In genomic region chr1:79005945-79006344, GRCh38 we compare ENCODE assay signal across 2 cellular contexts.
TF ChIP-seq lines count a peak whose summit lies in the region.

No MANE protein-coding gene starts in this region.

TF ChIP-seq in liver, 16 proteins besides CTCF, POLR2A, EP300 and RAD21 (continued from another document):
- no peak for TF ChIP-seq ZBTB33 (IDR thresholded peaks at IDR 0.05)
- TF ChIP-seq TAF1 (conservative IDR thresholded peaks at IDR 0.05), result no peak
- no peak for TF ChIP-seq ATF3 (IDR thresholded peaks at IDR 0.05)
- no peak for TF ChIP-seq GABPA (IDR thresholded peaks at IDR 0.05 in 1 of 2, conservative IDR thresholded peaks at IDR 0.05 in 1 of 2)
- no peak for TF ChIP-seq EGR1 (IDR thresholded peaks at IDR 0.05; ENCODE audit: low read depth in 2 of 2)
- no peak for TF ChIP-seq FOXA1 (IDR thresholded peaks at IDR 0.05)
- no peak for TF ChIP-seq RXRA (IDR thresholded peaks at IDR 0.05)
- no peak for TF ChIP-seq HNF4G (IDR thresholded peaks at IDR 0.05)

TF ChIP-seq in HepG2, 621 proteins besides CTCF, POLR2A, EP300 and RAD21 (continued from another document):
- TF ChIP-seq, protein P1, sequence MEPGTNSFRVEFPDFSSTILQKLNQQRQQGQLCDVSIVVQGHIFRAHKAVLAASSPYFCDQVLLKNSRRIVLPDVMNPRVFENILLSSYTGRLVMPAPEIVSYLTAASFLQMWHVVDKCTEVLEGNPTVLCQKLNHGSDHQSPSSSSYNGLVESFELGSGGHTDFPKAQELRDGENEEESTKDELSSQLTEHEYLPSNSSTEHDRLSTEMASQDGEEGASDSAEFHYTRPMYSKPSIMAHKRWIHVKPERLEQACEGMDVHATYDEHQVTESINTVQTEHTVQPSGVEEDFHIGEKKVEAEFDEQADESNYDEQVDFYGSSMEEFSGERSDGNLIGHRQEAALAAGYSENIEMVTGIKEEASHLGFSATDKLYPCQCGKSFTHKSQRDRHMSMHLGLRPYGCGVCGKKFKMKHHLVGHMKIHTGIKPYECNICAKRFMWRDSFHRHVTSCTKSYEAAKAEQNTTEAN (CRISPR knock-in tag; conservative IDR thresholded peaks at IDR 0.05), result no peak
- TF ChIP-seq ZNF558 (CRISPR knock-in tag; IDR thresholded peaks at IDR 0.05; ENCODE audit: borderline replicate concordance) (no peak), ISX (CRISPR knock-in tag; conservative IDR thresholded peaks at IDR 0.05) (no peak), ZNF256 (CRISPR knock-in tag; conservative IDR thresholded peaks at IDR 0.05) (no peak), SETDB1 (CRISPR knock-in tag; IDR thresholded peaks at IDR 0.05; ENCODE audit: borderline replicate concordance) (no peak), NFRKB (IDR thresholded peaks at IDR 0.05) (no peak), SP140L (CRISPR knock-in tag; IDR thresholded peaks at IDR 0.05; ENCODE audit: borderline replicate concordance) (no peak), ZNF713 (CRISPR knock-in tag; IDR thresholded peaks at IDR 0.05) (no peak), ZNF263 (CRISPR knock-in tag; IDR thresholded peaks at IDR 0.05) (no peak)
- TF ChIP-seq, protein P2, sequence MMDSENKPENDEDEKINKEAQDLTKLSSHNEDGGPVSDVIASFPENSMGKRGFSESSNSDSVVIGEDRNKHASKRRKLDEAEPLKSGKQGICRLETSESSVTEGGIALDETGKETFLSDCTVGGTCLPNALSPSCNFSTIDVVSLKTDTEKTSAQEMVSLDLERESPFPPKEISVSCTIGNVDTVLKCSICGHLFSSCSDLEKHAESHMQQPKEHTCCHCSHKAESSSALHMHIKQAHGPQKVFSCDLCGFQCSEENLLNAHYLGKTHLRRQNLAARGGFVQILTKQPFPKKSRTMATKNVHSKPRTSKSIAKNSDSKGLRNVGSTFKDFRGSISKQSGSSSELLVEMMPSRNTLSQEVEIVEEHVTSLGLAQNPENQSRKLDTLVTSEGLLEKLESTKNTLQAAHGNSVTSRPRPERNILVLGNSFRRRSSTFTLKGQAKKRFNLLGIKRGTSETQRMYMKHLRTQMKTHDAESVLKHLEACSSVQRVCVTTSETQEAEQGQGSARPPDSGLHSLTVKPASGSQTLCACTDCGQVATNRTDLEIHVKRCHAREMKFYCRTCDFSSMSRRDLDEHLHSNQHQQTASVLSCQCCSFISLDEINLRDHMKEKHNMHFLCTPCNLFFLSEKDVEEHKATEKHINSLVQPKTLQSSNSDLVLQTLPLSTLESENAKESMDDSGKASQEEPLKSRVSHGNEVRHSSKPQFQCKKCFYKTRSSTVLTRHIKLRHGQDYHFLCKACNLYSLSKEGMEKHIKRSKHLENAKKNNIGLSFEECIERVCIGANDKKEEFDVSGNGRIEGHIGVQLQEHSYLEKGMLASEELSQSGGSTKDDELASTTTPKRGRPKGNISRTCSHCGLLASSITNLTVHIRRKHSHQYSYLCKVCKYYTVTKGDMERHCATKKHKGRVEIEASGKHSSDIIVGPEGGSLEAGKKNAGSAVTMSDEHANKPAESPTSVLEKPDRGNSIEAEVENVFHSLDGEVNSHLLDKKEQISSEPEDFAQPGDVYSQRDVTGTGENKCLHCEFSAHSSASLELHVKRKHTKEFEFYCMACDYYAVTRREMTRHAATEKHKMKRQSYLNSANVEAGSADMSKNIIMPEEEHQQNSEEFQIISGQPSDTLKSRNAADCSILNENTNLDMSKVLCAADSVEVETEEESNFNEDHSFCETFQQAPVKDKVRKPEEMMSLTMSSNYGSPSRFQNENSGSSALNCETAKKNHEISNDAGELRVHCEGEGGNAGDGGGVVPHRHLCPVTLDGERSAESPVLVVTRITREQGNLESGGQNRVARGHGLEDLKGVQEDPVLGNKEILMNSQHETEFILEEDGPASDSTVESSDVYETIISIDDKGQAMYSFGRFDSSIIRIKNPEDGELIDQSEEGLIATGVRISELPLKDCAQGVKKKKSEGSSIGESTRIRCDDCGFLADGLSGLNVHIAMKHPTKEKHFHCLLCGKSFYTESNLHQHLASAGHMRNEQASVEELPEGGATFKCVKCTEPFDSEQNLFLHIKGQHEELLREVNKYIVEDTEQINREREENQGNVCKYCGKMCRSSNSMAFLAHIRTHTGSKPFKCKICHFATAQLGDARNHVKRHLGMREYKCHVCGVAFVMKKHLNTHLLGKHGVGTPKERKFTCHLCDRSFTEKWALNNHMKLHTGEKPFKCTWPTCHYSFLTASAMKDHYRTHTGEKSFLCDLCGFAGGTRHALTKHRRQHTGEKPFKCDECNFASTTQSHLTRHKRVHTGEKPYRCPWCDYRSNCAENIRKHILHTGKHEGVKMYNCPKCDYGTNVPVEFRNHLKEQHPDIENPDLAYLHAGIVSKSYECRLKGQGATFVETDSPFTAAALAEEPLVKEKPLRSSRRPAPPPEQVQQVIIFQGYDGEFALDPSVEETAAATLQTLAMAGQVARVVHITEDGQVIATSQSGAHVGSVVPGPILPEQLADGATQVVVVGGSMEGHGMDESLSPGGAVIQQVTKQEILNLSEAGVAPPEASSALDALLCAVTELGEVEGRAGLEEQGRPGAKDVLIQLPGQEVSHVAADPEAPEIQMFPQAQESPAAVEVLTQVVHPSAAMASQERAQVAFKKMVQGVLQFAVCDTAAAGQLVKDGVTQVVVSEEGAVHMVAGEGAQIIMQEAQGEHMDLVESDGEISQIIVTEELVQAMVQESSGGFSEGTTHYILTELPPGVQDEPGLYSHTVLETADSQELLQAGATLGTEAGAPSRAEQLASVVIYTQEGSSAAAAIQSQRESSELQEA (CRISPR knock-in tag; IDR thresholded peaks at IDR 0.05; ENCODE audit: not compliant biosample characterization), result no peak
TF ChIP-seq in HepG2: peak in this region for 0.
